ENCODE assay signal across 17 cellular contexts in the genomic region with DNA sequence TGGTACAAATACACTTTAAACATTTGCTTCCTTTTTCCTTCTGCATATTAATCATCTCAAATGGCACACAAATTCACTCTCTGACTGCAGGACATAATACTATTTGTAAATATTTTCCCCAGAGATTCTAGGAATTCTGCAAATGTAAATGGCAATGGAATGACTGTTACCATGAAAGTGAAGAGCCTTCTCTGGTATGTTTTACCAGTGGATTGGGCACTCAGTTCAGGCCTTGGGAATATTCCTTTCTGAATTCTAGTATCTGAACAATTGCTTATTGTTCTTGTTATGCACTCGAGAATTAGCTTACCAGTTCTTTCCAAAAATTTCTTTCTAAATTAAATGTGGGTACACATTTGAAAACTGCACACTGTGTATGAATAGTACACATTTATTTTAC.
DNase-seq lines count a peak whose midpoint lies in the region; ATAC-seq and TF ChIP-seq lines count a peak whose summit lies in the region.
"Had no signal": no experiment of that assay in that cellular context is flagged by ENCODE, and none has a peak within 500 bp of the region (broad histone marks: within the 10 kb centered on the region; RNA-seq: fewer than 3 reads in every experiment).

No MANE protein-coding gene starts in this region.

- H3K4me1 ChIP-seq in osteoblast (ENCODE audit: insufficient read depth, low read length) (peaks cover 5% of the 10 kb centered on the region), OCI-LY7 (ENCODE audit: insufficient read depth, low read length, poor library complexity, severe bottlenecking) (no peaks in the 10 kb centered on the region)
- H3K4me1 ChIP-seq: SJSA1 had no signal

- TF ChIP-seq CTCF in AG10803 (conservative IDR thresholded peaks at IDR 0.05; ENCODE audit: low read length) (no peak), osteoblast (IDR thresholded peaks at IDR 0.05; ENCODE audit: extremely low read depth, low read depth, low read length) (no peak), OCI-LY7 (conservative IDR thresholded peaks at IDR 0.05; ENCODE audit: low read length) (no peak)

- CTCF ChIA-PET in OCI-LY7 (lab: Charles Lee; ENCODE audit: unreplicated experiment) = no interaction called here

- DNase-seq in AG10803 (ENCODE audit: low read depth) (peak; percentile 60), HCEC 1CT (peak; percentile 4), fibroblast of peridontal ligament (ENCODE audit: extremely low read depth) (peak; percentile 26), osteoblast (ENCODE audit: insufficient read length, low spot score, missing footprints) (peak; percentile 36), SK-N-DZ (ENCODE audit: low spot score) (no peak), OCI-LY7 (ENCODE audit: low spot score) (no peak)
- DNase-seq: DMS153, NCI-H1048, NCI-H2107, NCI-H226, NCI-H526 treated with DMSO at 0.1 percent for 48 hours had no signal

- H2AFZ ChIP-seq in osteoblast (ENCODE audit: low read length) = no peak overlapping the region
- H2AFZ ChIP-seq in OCI-LY7 (ENCODE audit: low read length) = no peak overlapping the region
- H2AFZ ChIP-seq: GM23338 had no signal

- no peak overlapping the region for H3K4me2 ChIP-seq in osteoblast (ENCODE audit: insufficient read depth, low read length)
- H3K4me2 ChIP-seq in OCI-LY7 (ENCODE audit: low read length) = no peak overlapping the region
- H3K4me2 ChIP-seq: BLaER1, GM23338 had no signal

- H4K20me1 ChIP-seq in osteoblast (ENCODE audit: insufficient read depth, low read length) (no peaks in the 10 kb centered on the region), OCI-LY7 (ENCODE audit: insufficient read depth, low read length) (no peaks in the 10 kb centered on the region)
- H4K20me1 ChIP-seq: BLaER1 had no signal

- POLR2A ChIA-PET in OCI-LY7 (lab: Charles Lee) = interaction anchor here (0.6 to 1.6 kb wide), 2 partner anchors 9 to 56 kb away, joined by 3 to 5 read pairs; no protein-coding TSS in a partner anchor

- H3K79me2 ChIP-seq in osteoblast (ENCODE audit: insufficient read depth, low read length) (no peaks in the 10 kb centered on the region), OCI-LY7 (ENCODE audit: insufficient read depth, low read depth, low read length) (no peaks in the 10 kb centered on the region)

- ATAC-seq in GM19324 (IDR thresholded peaks at IDR 0.05; ENCODE audit: low FRiP score, unreplicated experiment) = no peak
- ATAC-seq: GM12878, GM23338, K562 had no signal

- H3K27me3 ChIP-seq in osteoblast (ENCODE audit: insufficient read depth, low read length) = no peaks in the 10 kb centered on the region
- H3K27me3 ChIP-seq: BLaER1, SJSA1 had no signal

- BruUV-seq in OCI-LY7 (replicated peaks; lab: Mats Ljungman, UMichigan) = no TSS peak

- intact Hi-C loops in OCI-LY7 (cut with micrococcal nuclease; ENCODE audit: unreplicated experiment) = no loop called here

- H3K4me3 ChIP-seq in AG10803 (ENCODE audit: low read length) (no peak overlapping the region), osteoblast (ENCODE audit: insufficient read depth, low read length) (no peak overlapping the region), OCI-LY7 (ENCODE audit: low read depth, low read length, poor library complexity, severe bottlenecking) (no peak overlapping the region)
- H3K4me3 ChIP-seq: BLaER1, GM12878, GM23338, K562, SJSA1 had no signal

- H3K27ac ChIP-seq in osteoblast (ENCODE audit: low read depth, low read length) (no peak overlapping the region), OCI-LY7 (ENCODE audit: low read depth, low read length, poor library complexity, severe bottlenecking) (no peak overlapping the region)
- H3K27ac ChIP-seq: BLaER1, SJSA1 had no signal

- peaks cover 7% of the 10 kb centered on the region for H3K36me3 ChIP-seq in osteoblast (ENCODE audit: insufficient read depth, low read length)
- 0 out of 2 replicates have a peak, but pooled peaks cover 7% of the 10 kb centered on the region for H3K36me3 ChIP-seq in OCI-LY7 (ENCODE audit: insufficient read depth, low read length)

- no peaks in the 10 kb centered on the region for H3K9me2 ChIP-seq in OCI-LY7 (ENCODE audit: insufficient read depth, low read length)

- H3K9me3 ChIP-seq in osteoblast (ENCODE audit: low read depth, low read length) = no peaks in the 10 kb centered on the region
- H3K9me3 ChIP-seq in OCI-LY7 (ENCODE audit: low read length) = no peaks in the 10 kb centered on the region
- H3K9me3 ChIP-seq: BLaER1, SJSA1 had no signal

Comparison
In these comparisons a context has a peak if more than half of its experiments do, and no peak if none do; other contexts are left out.
1. DNase-seq: peak in AG10803 (single experiment), HCEC 1CT (single experiment), fibroblast of peridontal ligament (single experiment) and osteoblast (single experiment); none in SK-N-DZ (single experiment) and OCI-LY7 (single experiment).